In the genomic region with DNA sequence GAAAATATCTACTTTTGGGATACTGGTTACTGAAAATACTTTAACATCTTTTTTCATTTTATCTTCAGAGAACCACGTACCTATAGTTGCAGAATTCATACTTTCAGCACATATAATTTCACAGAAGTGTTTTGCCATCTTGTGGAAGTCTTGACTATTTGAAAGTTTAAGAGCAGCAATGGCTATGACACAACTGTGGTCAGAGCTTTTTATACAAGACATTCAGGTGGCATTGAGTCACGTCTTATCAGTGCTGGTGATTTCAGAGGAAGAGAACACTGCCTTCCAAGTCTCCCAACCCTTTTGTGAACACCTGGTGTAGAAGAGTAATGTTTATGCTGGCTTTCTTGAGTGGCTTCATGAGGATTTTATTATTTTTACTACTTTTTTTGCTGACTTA, we compare ENCODE assay signal across 10 cellular contexts.
DNase-seq lines count a peak whose midpoint lies in the region; ATAC-seq and TF ChIP-seq lines count a peak whose summit lies in the region.
"Had no signal": no experiment of that assay in that cellular context is flagged by ENCODE, and none has a peak within 500 bp of the region (broad histone marks: within the 10 kb centered on the region; RNA-seq: fewer than 3 reads in every experiment).

No MANE protein-coding gene starts in this region.

- peak overlapping the region; percentile 15 for H3K27ac Mint-ChIP-seq in activated T-cell treated with anti-CD3 and anti-CD28 coated beads, Interleukin-2, amount 50 U/mL, for 72 hours
- H3K27ac Mint-ChIP-seq in type B pancreatic cell, result peak overlapping the region; percentile 87

- TF ChIP-seq CTCF in type B pancreatic cell (conservative IDR thresholded peaks at IDR 0.05) (no peak), GM10248 (IDR thresholded peaks at IDR 0.05; ENCODE audit: control extremely low read depth, extremely low read depth, low read depth, missing control alignments) (no peak)

- H3K4me3 ChIP-seq in SK-N-MC, result no peak overlapping the region

- H3K4me1 Mint-ChIP-seq in activated T-cell treated with anti-CD3 and anti-CD28 coated beads, Interleukin-2, amount 50 U/mL, for 72 hours (ENCODE audit: low read depth), result peaks cover 42% of the 10 kb centered on the region
- H3K4me1 Mint-ChIP-seq in type B pancreatic cell (ENCODE audit: unreplicated experiment), result peaks cover 51% of the 10 kb centered on the region

- no peak for DNase-seq in activated T-cell treated with anti-CD3 and anti-CD28 coated beads, Interleukin-2, amount 50 U/mL, for 72 hours
- DNase-seq in activated T-cell treated with anti-CD3 and anti-CD28 coated beads for 4 hours, result no peak
- no peak for DNase-seq in SK-N-MC (ENCODE audit: low read depth, low spot score)
- peak; percentile 20 for DNase-seq in glomerular endothelial cell (ENCODE audit: extremely low read depth, low read depth, low spot score)
- DNase-seq in type B pancreatic cell (ENCODE audit: extremely low spot score, unreplicated experiment), result no peak
- DNase-seq in GM10248 (ENCODE audit: extremely low spot score), result no peak
- DNase-seq: AML-193, NCI-H524 treated with DMSO at 0.1 percent for 48 hours had no signal

- H3K9me3 Mint-ChIP-seq in activated T-cell treated with anti-CD3 and anti-CD28 coated beads, Interleukin-2, amount 50 U/mL, for 72 hours, result no peaks in the 10 kb centered on the region
- no peaks in the 10 kb centered on the region for H3K9me3 Mint-ChIP-seq in type B pancreatic cell

- POLR2A ChIA-PET in GM10248 (lab: Yijun Ruan, JAX), result no interaction called here

- no peaks in the 10 kb centered on the region for H3K36me3 ChIP-seq in SK-N-MC (ENCODE audit: insufficient read depth, low read length)

- peak; percentile 82 to 87 for ATAC-seq in activated T-cell treated with anti-CD3 and anti-CD28 coated beads, Interleukin-2, amount 50 U/mL, for 72 hours (replicated peaks in 1 of 2)
- ATAC-seq in HG03097 (IDR thresholded peaks at IDR 0.05; ENCODE audit: low FRiP score, unreplicated experiment) (no peak), GM21576 (IDR thresholded peaks at IDR 0.05; ENCODE audit: unreplicated experiment) (no peak)

- H3K4me3 Mint-ChIP-seq in activated T-cell treated with anti-CD3 and anti-CD28 coated beads, Interleukin-2, amount 50 U/mL, for 72 hours, result no peak overlapping the region
- H3K4me3 Mint-ChIP-seq in type B pancreatic cell, result peak overlapping the region; percentile 54

- CTCF ChIA-PET in GM10248 (lab: Yijun Ruan, JAX), result interaction anchor here (1.5 kb wide), 1 partner anchor 11 kb away, joined by 3 read pairs; no protein-coding TSS in a partner anchor

- no peak overlapping the region for H3K9ac ChIP-seq in SK-N-MC (ENCODE audit: insufficient read length)

- no peaks in the 10 kb centered on the region for H3K36me3 Mint-ChIP-seq in activated T-cell treated with anti-CD3 and anti-CD28 coated beads, Interleukin-2, amount 50 U/mL, for 72 hours (ENCODE audit: insufficient read depth in 2 of 2)
- peaks cover 8% of the 10 kb centered on the region for H3K36me3 Mint-ChIP-seq in type B pancreatic cell

- no peaks in the 10 kb centered on the region for H3K9me3 ChIP-seq in SK-N-MC (ENCODE audit: low read depth, low read length)

- H3K27ac ChIP-seq in SK-N-MC, result peak overlapping the region; percentile 30; the same call in 1 of the 2 replicates

- no peaks in the 10 kb centered on the region for H3K27me3 Mint-ChIP-seq in activated T-cell treated with anti-CD3 and anti-CD28 coated beads, Interleukin-2, amount 50 U/mL, for 72 hours (ENCODE audit: low read depth)
- H3K27me3 Mint-ChIP-seq in type B pancreatic cell, result no peaks in the 10 kb centered on the region

Comparison
In these comparisons a context has a peak if more than half of its experiments do, and no peak if none do; other contexts are left out.
1. ATAC-seq: peak in activated T-cell treated with anti-CD3 and anti-CD28 coated beads, Interleukin-2, amount 50 U/mL, for 72 hours (2 of 2); none in HG03097 (single experiment) and GM21576 (single experiment).